ENCODE assay signal across 1 cellular context in genomic region chr17:60525624-60526514, GRCh38.
A peak's percentile ranks its signal among the peaks of the same experiment; 100 is the strongest.
TF ChIP-seq lines count a peak whose summit lies in the region.

Gene APPBP2 (minus strand): TSS chr17:60526242. CDS start chr17:60525931, 311 bp downstream.

TF ChIP-seq in HepG2, 621 proteins besides CTCF, POLR2A, EP300 and RAD21 (continued from another document and continues in another):
- TF ChIP-seq THAP9 (CRISPR knock-in tag; IDR thresholded peaks at IDR 0.05; ENCODE audit: borderline replicate concordance) (peak; percentile 91), SNRNP70 (IDR thresholded peaks at IDR 0.05; ENCODE audit: low read depth, low read length) (no peak), ZNF567 (CRISPR knock-in tag; IDR thresholded peaks at IDR 0.05; ENCODE audit: borderline replicate concordance) (peak; percentile 61; the same call in 1 of the 2 replicates), ZNF850 (CRISPR knock-in tag; conservative IDR thresholded peaks at IDR 0.05) (no peak), KDM1A (CRISPR knock-in tag; IDR thresholded peaks at IDR 0.05) (no peak), MIER2 (CRISPR knock-in tag; IDR thresholded peaks at IDR 0.05) (peak; percentile 37; the same call in 1 of the 2 replicates), ZNF83 (CRISPR knock-in tag; IDR thresholded peaks at IDR 0.05; ENCODE audit: borderline replicate concordance) (0 out of 2 replicates have a peak, but pooled peaks have one; percentile 14), SRSF1 (optimal IDR thresholded peaks at IDR 0.05; ENCODE audit: low read depth, low read length) (peak; percentile 93), ZNF777 (CRISPR knock-in tag; IDR thresholded peaks at IDR 0.05) (peak; percentile 74), RXRA (CRISPR knock-in tag; IDR thresholded peaks at IDR 0.05) (peak; percentile 91), SIN3B (IDR thresholded peaks at IDR 0.05; ENCODE audit: low read length) (peak; percentile 37; the same call in 1 of the 2 replicates), ZNF10 (CRISPR knock-in tag; IDR thresholded peaks at IDR 0.05; ENCODE audit: borderline replicate concordance, low read depth) (no peak), ZNF563 (CRISPR knock-in tag; IDR thresholded peaks at IDR 0.05) (peak; percentile 97), KLF12 (CRISPR knock-in tag; IDR thresholded peaks at IDR 0.05; ENCODE audit: borderline replicate concordance) (peak; percentile 76; the same call in 1 of the 2 replicates), GTF2F1 (IDR thresholded peaks at IDR 0.05; ENCODE audit: low read length) (no peak), ZNF333 (CRISPR knock-in tag; IDR thresholded peaks at IDR 0.05; ENCODE audit: borderline replicate concordance) (peak; percentile 71), GZF1 (CRISPR knock-in tag; IDR thresholded peaks at IDR 0.05) (peak; percentile 11; the same call in 1 of the 2 replicates), GRHL1 (CRISPR knock-in tag; conservative IDR thresholded peaks at IDR 0.05) (no peak), CBX2 (IDR thresholded peaks at IDR 0.05; ENCODE audit: low read depth, low read length) (no peak), CBX2 (CRISPR knock-in tag; IDR thresholded peaks at IDR 0.05; ENCODE audit: low read depth) (no peak), AFF4 (CRISPR knock-in tag; IDR thresholded peaks at IDR 0.05) (0 out of 2 replicates have a peak, but pooled peaks have one; percentile 50), DPF2 (CRISPR knock-in tag; IDR thresholded peaks at IDR 0.05; ENCODE audit: borderline replicate concordance, low read depth) (0 out of 2 replicates have a peak, but pooled peaks have one; percentile 10), CAMTA2 (CRISPR knock-in tag; IDR thresholded peaks at IDR 0.05; ENCODE audit: borderline replicate concordance) (peak; percentile 69; the same call in 1 of the 2 replicates), CEBPG (CRISPR knock-in tag; IDR thresholded peaks at IDR 0.05) (peak; percentile 76), ZNF557 (CRISPR knock-in tag; IDR thresholded peaks at IDR 0.05) (no peak), ARHGAP35 (CRISPR knock-in tag; IDR thresholded peaks at IDR 0.05; ENCODE audit: borderline replicate concordance) (peak; percentile 92; the same call in 1 of the 2 replicates), MYC (CRISPR knock-in tag; IDR thresholded peaks at IDR 0.05; ENCODE audit: borderline replicate concordance) (peak; percentile 89; the same call in 1 of the 2 replicates), RCOR2 (CRISPR knock-in tag; IDR thresholded peaks at IDR 0.05) (0 out of 2 replicates have a peak, but pooled peaks have one; percentile 34), ARID3A (IDR thresholded peaks at IDR 0.05; ENCODE audit: low read depth, low read length) (no peak), ZNF260 (CRISPR knock-in tag; IDR thresholded peaks at IDR 0.05; ENCODE audit: borderline replicate concordance, low read depth) (no peak), U2AF2 (IDR thresholded peaks at IDR 0.05; ENCODE audit: low read depth, low read length) (no peak), JARID2 (CRISPR knock-in tag; IDR thresholded peaks at IDR 0.05; ENCODE audit: insufficient replicate concordance) (peak; percentile 91), ATM (IDR thresholded peaks at IDR 0.05; ENCODE audit: borderline replicate concordance) (no peak), ZNF17 (CRISPR knock-in tag; IDR thresholded peaks at IDR 0.05) (no peak), SAFB2 (CRISPR knock-in tag; IDR thresholded peaks at IDR 0.05; ENCODE audit: borderline replicate concordance, low read depth) (peak; percentile 96), IKZF1 (IDR thresholded peaks at IDR 0.05) (no peak), USF2 (IDR thresholded peaks at IDR 0.05; ENCODE audit: low read depth, low read length) (no peak), USF2 (CRISPR knock-in tag; IDR thresholded peaks at IDR 0.05; ENCODE audit: borderline replicate concordance) (no peak)
- TF ChIP-seq, protein P1, sequence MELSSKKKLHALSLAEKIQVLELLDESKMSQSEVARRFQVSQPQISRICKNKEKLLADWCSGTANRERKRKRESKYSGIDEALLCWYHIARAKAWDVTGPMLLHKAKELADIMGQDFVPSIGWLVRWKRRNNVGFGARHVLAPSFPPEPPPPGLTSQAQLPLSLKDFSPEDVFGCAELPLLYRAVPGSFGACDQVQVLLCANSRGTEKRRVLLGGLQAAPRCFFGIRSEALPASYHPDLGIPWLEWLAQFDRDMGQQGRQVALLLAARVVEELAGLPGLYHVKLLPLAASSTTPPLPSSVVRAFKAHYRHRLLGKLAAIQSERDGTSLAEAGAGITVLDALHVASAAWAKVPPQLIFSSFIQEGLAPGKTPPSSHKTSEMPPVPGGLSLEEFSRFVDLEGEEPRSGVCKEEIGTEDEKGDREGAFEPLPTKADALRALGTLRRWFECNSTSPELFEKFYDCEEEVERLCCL (CRISPR knock-in tag; IDR thresholded peaks at IDR 0.05; ENCODE audit: borderline replicate concordance): peak; percentile 58; the same call in 1 of the 2 replicates
- TF ChIP-seq, protein P2, sequence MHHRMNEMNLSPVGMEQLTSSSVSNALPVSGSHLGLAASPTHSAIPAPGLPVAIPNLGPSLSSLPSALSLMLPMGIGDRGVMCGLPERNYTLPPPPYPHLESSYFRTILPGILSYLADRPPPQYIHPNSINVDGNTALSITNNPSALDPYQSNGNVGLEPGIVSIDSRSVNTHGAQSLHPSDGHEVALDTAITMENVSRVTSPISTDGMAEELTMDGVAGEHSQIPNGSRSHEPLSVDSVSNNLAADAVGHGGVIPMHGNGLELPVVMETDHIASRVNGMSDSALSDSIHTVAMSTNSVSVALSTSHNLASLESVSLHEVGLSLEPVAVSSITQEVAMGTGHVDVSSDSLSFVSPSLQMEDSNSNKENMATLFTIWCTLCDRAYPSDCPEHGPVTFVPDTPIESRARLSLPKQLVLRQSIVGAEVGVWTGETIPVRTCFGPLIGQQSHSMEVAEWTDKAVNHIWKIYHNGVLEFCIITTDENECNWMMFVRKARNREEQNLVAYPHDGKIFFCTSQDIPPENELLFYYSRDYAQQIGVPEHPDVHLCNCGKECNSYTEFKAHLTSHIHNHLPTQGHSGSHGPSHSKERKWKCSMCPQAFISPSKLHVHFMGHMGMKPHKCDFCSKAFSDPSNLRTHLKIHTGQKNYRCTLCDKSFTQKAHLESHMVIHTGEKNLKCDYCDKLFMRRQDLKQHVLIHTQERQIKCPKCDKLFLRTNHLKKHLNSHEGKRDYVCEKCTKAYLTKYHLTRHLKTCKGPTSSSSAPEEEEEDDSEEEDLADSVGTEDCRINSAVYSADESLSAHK (CRISPR knock-in tag; IDR thresholded peaks at IDR 0.05; ENCODE audit: borderline replicate concordance): no peak
- TF ChIP-seq, protein P3, sequence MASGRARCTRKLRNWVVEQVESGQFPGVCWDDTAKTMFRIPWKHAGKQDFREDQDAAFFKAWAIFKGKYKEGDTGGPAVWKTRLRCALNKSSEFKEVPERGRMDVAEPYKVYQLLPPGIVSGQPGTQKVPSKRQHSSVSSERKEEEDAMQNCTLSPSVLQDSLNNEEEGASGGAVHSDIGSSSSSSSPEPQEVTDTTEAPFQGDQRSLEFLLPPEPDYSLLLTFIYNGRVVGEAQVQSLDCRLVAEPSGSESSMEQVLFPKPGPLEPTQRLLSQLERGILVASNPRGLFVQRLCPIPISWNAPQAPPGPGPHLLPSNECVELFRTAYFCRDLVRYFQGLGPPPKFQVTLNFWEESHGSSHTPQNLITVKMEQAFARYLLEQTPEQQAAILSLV (CRISPR knock-in tag; IDR thresholded peaks at IDR 0.05; ENCODE audit: borderline replicate concordance): peak; percentile 91
- TF ChIP-seq, protein P4, sequence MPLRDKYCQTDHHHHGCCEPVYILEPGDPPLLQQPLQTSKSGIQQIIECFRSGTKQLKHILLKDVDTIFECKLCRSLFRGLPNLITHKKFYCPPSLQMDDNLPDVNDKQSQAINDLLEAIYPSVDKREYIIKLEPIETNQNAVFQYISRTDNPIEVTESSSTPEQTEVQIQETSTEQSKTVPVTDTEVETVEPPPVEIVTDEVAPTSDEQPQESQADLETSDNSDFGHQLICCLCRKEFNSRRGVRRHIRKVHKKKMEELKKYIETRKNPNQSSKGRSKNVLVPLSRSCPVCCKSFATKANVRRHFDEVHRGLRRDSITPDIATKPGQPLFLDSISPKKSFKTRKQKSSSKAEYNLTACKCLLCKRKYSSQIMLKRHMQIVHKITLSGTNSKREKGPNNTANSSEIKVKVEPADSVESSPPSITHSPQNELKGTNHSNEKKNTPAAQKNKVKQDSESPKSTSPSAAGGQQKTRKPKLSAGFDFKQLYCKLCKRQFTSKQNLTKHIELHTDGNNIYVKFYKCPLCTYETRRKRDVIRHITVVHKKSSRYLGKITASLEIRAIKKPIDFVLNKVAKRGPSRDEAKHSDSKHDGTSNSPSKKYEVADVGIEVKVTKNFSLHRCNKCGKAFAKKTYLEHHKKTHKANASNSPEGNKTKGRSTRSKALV (CRISPR knock-in tag; IDR thresholded peaks at IDR 0.05): peak; percentile 74; the same call in 1 of the 2 replicates
